Comparison of ENCODE assay signal across 14 cellular contexts in the genomic region with DNA sequence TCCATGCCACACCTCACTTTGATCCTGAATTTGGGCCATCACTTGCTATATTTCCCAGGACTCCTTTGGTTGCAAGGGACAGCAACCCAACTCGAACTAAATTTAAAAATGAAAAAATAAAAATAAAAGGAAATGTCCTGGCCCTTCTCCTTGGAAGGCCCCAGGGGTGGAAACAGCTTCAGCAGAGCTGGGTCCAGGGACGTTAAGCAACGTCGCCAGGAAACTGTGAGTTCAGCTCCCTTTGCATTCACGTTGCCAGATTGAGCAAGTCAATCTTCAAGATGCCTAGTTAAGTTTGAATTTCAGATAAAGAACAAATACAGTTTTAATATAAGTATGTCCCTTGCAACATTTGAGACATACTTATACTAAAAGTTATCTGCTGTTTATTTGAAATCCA.
"Had no signal": no experiment of that assay in that cellular context is flagged by ENCODE, and none has a peak within 500 bp of the region (broad histone marks: within the 10 kb centered on the region; RNA-seq: fewer than 3 reads in every experiment).

No MANE protein-coding gene starts in this region.

- DNase-seq: activated CD4-positive, alpha-beta T cell treated with anti-CD3 and anti-CD28 coated beads for 1 hour; activated CD4-positive, alpha-beta T cell treated with anti-CD3 and anti-CD28 coated beads, Interleukin-2, amount 50 U/mL, for 48 hours; activated CD8-positive, alpha-beta memory T cell treated with anti-CD3 and anti-CD28 coated beads, Interleukin-2, amount 10 ng/mL, durations not matched to agents 7 days and 5 days; activated effector memory CD4-positive, alpha-beta T cell treated with Interleukin-2 at 50 U/mL for 16 hours; activated T-cell treated with anti-CD3 and anti-CD28 coated beads, Interleukin-2, amount 50 U/mL, for 24 hours; anterior cingulate cortex; effector CD4-positive, alpha-beta T cell; naive thymus-derived CD4-positive, alpha-beta T cell; retina; small intestine; trophoblast cell had no signal

- FAIRE-seq: endothelial cell of umbilical vein, small intestine had no signal

- ATAC-seq: activated CD8-positive, alpha-beta memory T cell treated with anti-CD3 and anti-CD28 coated beads, Interleukin-2, amount 10 ng/mL, durations not matched to agents 7 days and 5 days; activated naive CD4-positive, alpha-beta T cell treated with anti-CD3 and anti-CD28 coated beads, Interleukin-2, amount 50 U/mL, for 72 hours; naive thymus-derived CD4-positive, alpha-beta T cell had no signal

- H3K4me3 ChIP-seq: lung had no signal
